ENCODE assay signal across 20 cellular contexts in genomic region chr15:73165435-73165834, GRCh38.
DNase-seq lines count a peak whose midpoint lies in the region; ATAC-seq and TF ChIP-seq lines count a peak whose summit lies in the region.
"Had no signal": no experiment of that assay in that cellular context is flagged by ENCODE, and none has a peak within 500 bp of the region (broad histone marks: within the 10 kb centered on the region; RNA-seq: fewer than 3 reads in every experiment).

No MANE protein-coding gene starts in this region.

- H3K9me3 Mint-ChIP-seq in activated CD4-positive, alpha-beta T cell treated with anti-CD3 and anti-CD28 coated beads, Interleukin-2, amount 10 ng/mL, durations not matched to agents 7 days and 5 days, result peaks cover 8% of the 10 kb centered on the region
- H3K9me3 Mint-ChIP-seq in WTC11, result peaks cover 24% of the 10 kb centered on the region

- H3K4me3 ChIP-seq in trophoblast cell (ENCODE audit: low read depth, low read length), result no peak overlapping the region
- H3K4me3 ChIP-seq: GM12878, HAP-1, SJCRH30 had no signal

- H3K79me1 ChIP-seq in trophoblast cell (ENCODE audit: low read length), result no peaks in the 10 kb centered on the region

- no peak overlapping the region for H2BK12ac ChIP-seq in trophoblast cell (ENCODE audit: low read length)

- H3K4me3 Mint-ChIP-seq in activated CD4-positive, alpha-beta T cell treated with anti-CD3 and anti-CD28 coated beads, Interleukin-2, amount 10 ng/mL, durations not matched to agents 7 days and 5 days, result no peak overlapping the region
- H3K4me3 Mint-ChIP-seq in WTC11, result no peak overlapping the region
- H3K4me3 Mint-ChIP-seq: CD4-positive, alpha-beta memory T cell had no signal

- H2AK5ac ChIP-seq in trophoblast cell (ENCODE audit: low read length), result no peak overlapping the region

- H2AFZ ChIP-seq in trophoblast cell (ENCODE audit: insufficient read depth, low read length, poor library complexity), result no peak overlapping the region

- H2BK5ac ChIP-seq in trophoblast cell (ENCODE audit: low read depth, low read length, poor library complexity), result peak overlapping the region; percentile 31

- peaks cover 3% of the 10 kb centered on the region for H3K9me3 ChIP-seq in trophoblast cell (ENCODE audit: insufficient read depth, low read depth, low read length)

- no peak for DNase-seq in activated CD4-positive, alpha-beta T cell treated with anti-CD3 and anti-CD28 coated beads, Interleukin-2, amount 10 ng/mL, durations not matched to agents 7 days and 5 days
- DNase-seq in activated CD4-positive, alpha-beta T cell treated with anti-CD3 and anti-CD28 coated beads, Interleukin-2, amount 50 U/mL, for 48 hours, result no peak
- no peak for DNase-seq in WTC11 (ENCODE audit: low spot score)
- DNase-seq in foreskin keratinocyte, result no peak
- no peak for DNase-seq in trophoblast cell
- no peak for DNase-seq in COR-L47 (lab: John Stamatoyannopoulos, UW)
- DNase-seq in T1000 (lab: John Stamatoyannopoulos, UW), result no peak
- DNase-seq: 8988T; CD4-positive, alpha-beta memory T cell; DMS79 treated with DMSO at 0.1 percent for 48 hours; KG1; NCI-H1436 treated with DMSO at 0.1 percent for 48 hours; NCI-H2029 treated with DMSO at 0.1 percent for 48 hours; NCI-H510A; NCI-H774; RPMI8226; SJCRH30 had no signal

- CTCF ChIA-PET in activated CD4-positive, alpha-beta T cell treated with anti-CD3 and anti-CD28 coated beads, Interleukin-2, amount 10 ng/mL, durations not matched to agents 7 days and 5 days (lab: Charles Lee), result no interaction called here
- CTCF ChIA-PET in WTC11 (lab: Charles Lee), result no interaction called here

- H3K36me3 Mint-ChIP-seq in activated CD4-positive, alpha-beta T cell treated with anti-CD3 and anti-CD28 coated beads, Interleukin-2, amount 10 ng/mL, durations not matched to agents 7 days and 5 days (ENCODE audit: low read depth), result peaks cover 4% of the 10 kb centered on the region
- H3K36me3 Mint-ChIP-seq in WTC11, result peaks cover 29% of the 10 kb centered on the region

- no peaks in the 10 kb centered on the region for H3K79me2 ChIP-seq in trophoblast cell (ENCODE audit: control insufficient read depth, insufficient read depth, low read length, poor library complexity)

- no peak overlapping the region for H3K9ac ChIP-seq in trophoblast cell (ENCODE audit: low read length)

- H3K18ac ChIP-seq in trophoblast cell (ENCODE audit: low read length), result no peak overlapping the region

- H3K14ac ChIP-seq in trophoblast cell (ENCODE audit: low read length), result no peak overlapping the region

- no peak overlapping the region for H3K23ac ChIP-seq in trophoblast cell (ENCODE audit: low read length)

- peaks cover 2% of the 10 kb centered on the region for H3K27me3 Mint-ChIP-seq in activated CD4-positive, alpha-beta T cell treated with anti-CD3 and anti-CD28 coated beads, Interleukin-2, amount 10 ng/mL, durations not matched to agents 7 days and 5 days
- peaks cover 3% of the 10 kb centered on the region; the same call in 1 of the 2 replicates for H3K27me3 Mint-ChIP-seq in WTC11 (ENCODE audit: low read depth)
- H3K27me3 Mint-ChIP-seq: CD4-positive, alpha-beta memory T cell had no signal

- no CpG with 5 or more reads among the region's 3 CpGs for WGBS in trophoblast cell (ENCODE audit: extremely low coverage, insufficient coverage, insufficient read length)

- H3K27me3 ChIP-seq in foreskin keratinocyte (no peaks in the 10 kb centered on the region), trophoblast cell (ENCODE audit: insufficient read depth, low read length) (no peaks in the 10 kb centered on the region)
- H3K27me3 ChIP-seq: SJCRH30 had no signal

- H3K27ac Mint-ChIP-seq in activated CD4-positive, alpha-beta T cell treated with anti-CD3 and anti-CD28 coated beads, Interleukin-2, amount 10 ng/mL, durations not matched to agents 7 days and 5 days, result peak overlapping the region; percentile 20
- H3K27ac Mint-ChIP-seq in WTC11, result peak overlapping the region; percentile 55
- H3K27ac Mint-ChIP-seq: CD4-positive, alpha-beta memory T cell had no signal

- TF ChIP-seq CTCF in WTC11 (IDR thresholded peaks at IDR 0.05) (no peak), foreskin keratinocyte (conservative IDR thresholded peaks at IDR 0.05) (no peak)

- H3K4me2 ChIP-seq in trophoblast cell (ENCODE audit: low read length), result no peak overlapping the region

- no peaks in the 10 kb centered on the region for H3K4me1 ChIP-seq in foreskin keratinocyte
- no peaks in the 10 kb centered on the region for H3K4me1 ChIP-seq in trophoblast cell (ENCODE audit: control insufficient read depth in 1 of 2, insufficient read depth in 2 of 2, low read length in 2 of 2)
- H3K4me1 ChIP-seq: SJCRH30 had no signal

- H3K27ac ChIP-seq in foreskin keratinocyte (peak overlapping the region; percentile 39), trophoblast cell (ENCODE audit: low read depth, low read length) (no peak overlapping the region)
- H3K27ac ChIP-seq: SJCRH30 had no signal

- no peak overlapping the region for H4K8ac ChIP-seq in trophoblast cell (ENCODE audit: low read depth, low read length)

- no peak overlapping the region for H4K12ac ChIP-seq in trophoblast cell (ENCODE audit: low read depth, low read length)

- peaks cover 7% of the 10 kb centered on the region for H3K4me1 Mint-ChIP-seq in activated CD4-positive, alpha-beta T cell treated with anti-CD3 and anti-CD28 coated beads, Interleukin-2, amount 10 ng/mL, durations not matched to agents 7 days and 5 days
- peaks cover 24% of the 10 kb centered on the region for H3K4me1 Mint-ChIP-seq in WTC11

- H4K91ac ChIP-seq in trophoblast cell (ENCODE audit: low read depth, low read length), result peak overlapping the region; percentile 37

- H3K4ac ChIP-seq in trophoblast cell (ENCODE audit: low read depth, low read length), result no peak overlapping the region

- POLR2A ChIA-PET in activated CD4-positive, alpha-beta T cell treated with anti-CD3 and anti-CD28 coated beads, Interleukin-2, amount 10 ng/mL, durations not matched to agents 7 days and 5 days (lab: Charles Lee), result no interaction called here
- POLR2A ChIA-PET in WTC11 (lab: Charles Lee), result no interaction called here

- no peak overlapping the region for H2BK120ac ChIP-seq in trophoblast cell (ENCODE audit: insufficient read depth, low read length, poor library complexity)

- no peak for ATAC-seq in WTC11
- ATAC-seq in foreskin keratinocyte, result no peak
- ATAC-seq in GM18909 (IDR thresholded peaks at IDR 0.05; ENCODE audit: poor library complexity, unreplicated experiment), result no peak
- ATAC-seq: GM12878 had no signal

- peaks cover 2% of the 10 kb centered on the region in 2 experiments for H3K36me3 ChIP-seq in trophoblast cell (ENCODE audit: control insufficient read depth in 1 of 2, insufficient read depth in 2 of 2, low read length in 2 of 2)
- H3K36me3 ChIP-seq: HAP-1, SJCRH30 had no signal

TF ChIP-seq in WTC11, 78 proteins besides CTCF, POLR2A, EP300 and RAD21 (continues in another document):
- no peak for TF ChIP-seq SMAD3 (CRISPR knock-in tag; IDR thresholded peaks at IDR 0.05; ENCODE audit: borderline replicate concordance)
- no peak for TF ChIP-seq EMX1 (CRISPR knock-in tag; IDR thresholded peaks at IDR 0.05)
- TF ChIP-seq TP53 (CRISPR knock-in tag; IDR thresholded peaks at IDR 0.05), result no peak
- TF ChIP-seq HMGA2 (CRISPR knock-in tag; IDR thresholded peaks at IDR 0.05), result no peak
- TF ChIP-seq FOXP1 (CRISPR knock-in tag; IDR thresholded peaks at IDR 0.05; ENCODE audit: borderline replicate concordance), result no peak
- TF ChIP-seq NR2C2 (CRISPR knock-in tag; IDR thresholded peaks at IDR 0.05), result no peak
- no peak for TF ChIP-seq ZNF396 (CRISPR knock-in tag; IDR thresholded peaks at IDR 0.05; ENCODE audit: borderline replicate concordance)
- no peak for TF ChIP-seq IRF1 (CRISPR knock-in tag; IDR thresholded peaks at IDR 0.05)
- no peak for TF ChIP-seq ESRRA (CRISPR knock-in tag; IDR thresholded peaks at IDR 0.05; ENCODE audit: borderline replicate concordance)
- no peak for TF ChIP-seq ATF6 (CRISPR knock-in tag; IDR thresholded peaks at IDR 0.05)
- no peak for TF ChIP-seq ZNF425 (CRISPR knock-in tag; conservative IDR thresholded peaks at IDR 0.05)
- no peak for TF ChIP-seq ZNF671 (CRISPR knock-in tag; IDR thresholded peaks at IDR 0.05)
